Comparison of ENCODE assay signal across 28 cellular contexts in genomic region chr22:26354707-26355106, GRCh38.
"Had no signal": no experiment of that assay in that cellular context is flagged by ENCODE, and none has a peak within 500 bp of the region (broad histone marks: within the 10 kb centered on the region; RNA-seq: fewer than 3 reads in every experiment).

No MANE protein-coding gene starts in this region.

- FAIRE-seq: astrocyte, frontal cortex had no signal

- ATAC-seq: activated CD4-positive, CD25-positive, alpha-beta regulatory T cell treated with anti-CD3 and anti-CD28 coated beads, Interleukin-2, amount 50 U/mL, for 24 hours; activated CD8-positive, alpha-beta T cell treated with anti-CD3 and anti-CD28 coated beads for 36 hours; activated T-cell treated with anti-CD3 and anti-CD28 coated beads, Interleukin-2, amount 50 U/mL, for 4 hours; activated T-helper 17 cell treated with anti-CD3 and anti-CD28 coated beads, Interleukin-2, amount 50 U/mL, for 72 hours; esophagus mucosa; T-helper 17 cell had no signal

- H3K27ac ChIP-seq: coronary artery, dorsolateral prefrontal cortex, WERI-Rb-1 had no signal

- DNase-seq: activated B cell treated with CpG ODN at 0.5 μM for 24 hours; activated CD4-positive, alpha-beta T cell treated with anti-CD3 and anti-CD28 coated beads for 48 hours; activated CD4-positive, alpha-beta T cell treated with anti-CD3 and anti-CD28 coated beads, Interleukin-2, amount 50 U/mL, for 1 hour; activated CD4-positive, alpha-beta T cell treated with anti-CD3 and anti-CD28 coated beads, Interleukin-2, amount 50 U/mL, for 48 hours; activated CD8-positive, alpha-beta memory T cell treated with anti-CD3 and anti-CD28 coated beads for 24 hours; activated CD8-positive, alpha-beta T cell treated with anti-CD3 and anti-CD28 coated beads for 36 hours; activated effector memory CD4-positive, alpha-beta T cell treated with Interleukin-2 at 50 U/mL for 16 hours; activated gamma-delta T cell treated with Interleukin-2 at 50 U/mL for 16 hours; activated naive CD4-positive, alpha-beta T cell treated with anti-CD3 and anti-CD28 coated beads, Interleukin-2, amount 50 U/mL, for 16 hours; activated naive CD4-positive, alpha-beta T cell treated with Interleukin-2 at 50 U/mL for 16 hours; activated T-cell treated with anti-CD3 and anti-CD28 coated beads, Interleukin-2, amount 50 U/mL, for 4 hours; amniotic stem cell; central memory CD4-positive, alpha-beta T cell; cerebellar nuclear complex; effector memory CD4-positive, alpha-beta T cell; endodermal cell; foreskin fibroblast; T-helper 1 cell; T-helper 17 cell; T1000 had no signal
